ENCODE assay signal across 1 cellular context in genomic region chr19:39307233-39307821, GRCh38.
TF ChIP-seq lines count a peak whose summit lies in the region.

No MANE protein-coding gene starts in this region.

TF ChIP-seq in IMR-90, 13 proteins besides CTCF, POLR2A, EP300 and RAD21:
- no peak for TF ChIP-seq FOS (IDR thresholded peaks at IDR 0.05; ENCODE audit: low read depth, low read length)
- TF ChIP-seq SMC3 (IDR thresholded peaks at IDR 0.05; ENCODE audit: low read depth, low read length): no peak
- no peak for TF ChIP-seq MAZ (IDR thresholded peaks at IDR 0.05; ENCODE audit: borderline replicate concordance, low read depth, low read length)
- no peak for TF ChIP-seq NFE2L2 (IDR thresholded peaks at IDR 0.05; ENCODE audit: low read depth, low read length)
- TF ChIP-seq RFX5 (IDR thresholded peaks at IDR 0.05; ENCODE audit: low read depth, low read length): no peak
- TF ChIP-seq MAFK (IDR thresholded peaks at IDR 0.05; ENCODE audit: low read depth, low read length): no peak
- TF ChIP-seq CHD1 (IDR thresholded peaks at IDR 0.05; ENCODE audit: low read depth, low read length): no peak
- TF ChIP-seq BHLHE40 (IDR thresholded peaks at IDR 0.05; ENCODE audit: low read depth, low read length): no peak
- TF ChIP-seq ELK1 (IDR thresholded peaks at IDR 0.05; ENCODE audit: borderline replicate concordance, low read depth, low read length): no peak
- TF ChIP-seq RCOR1 (IDR thresholded peaks at IDR 0.05; ENCODE audit: insufficient replicate concordance, low read length): no peak
- TF ChIP-seq USF2 (IDR thresholded peaks at IDR 0.05; ENCODE audit: low read depth, low read length): no peak
TF ChIP-seq in IMR-90: peak in this region for 0.
